Comparison of ENCODE assay signal across 15 cellular contexts in the genomic region with DNA sequence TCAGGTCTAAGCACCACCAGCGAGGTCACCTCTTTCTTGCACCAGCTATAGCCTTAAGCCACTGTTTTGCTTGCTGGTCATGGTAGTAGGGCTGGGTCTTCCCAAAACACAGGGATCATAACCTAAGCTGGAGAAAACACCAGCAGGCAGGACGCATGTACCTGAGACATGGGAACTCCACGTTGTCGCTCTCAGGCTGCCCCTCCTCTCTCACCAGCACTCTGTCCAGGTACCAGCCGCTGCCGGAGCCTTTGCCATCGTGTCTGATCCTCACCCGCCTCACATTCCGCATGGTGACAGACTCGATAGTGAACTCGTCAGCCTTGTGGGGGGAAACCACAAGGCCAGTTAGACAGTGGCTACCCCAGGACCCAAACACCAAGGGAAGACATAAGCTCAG.
A peak's percentile ranks its signal among the peaks of the same experiment; 100 is the strongest.
DNase-seq lines count a peak whose midpoint lies in the region; ATAC-seq and TF ChIP-seq lines count a peak whose summit lies in the region.
"Had no signal": no experiment of that assay in that cellular context is flagged by ENCODE, and none has a peak within 500 bp of the region (broad histone marks: within the 10 kb centered on the region; RNA-seq: fewer than 3 reads in every experiment).

No MANE protein-coding gene starts in this region.

- peaks cover 2% of the 10 kb centered on the region for H3K36me3 Mint-ChIP-seq in endodermal cell (ENCODE audit: low read depth)
- H3K36me3 Mint-ChIP-seq: CD4-positive, alpha-beta memory T cell had no signal

- no peak for TF ChIP-seq CTCF in endodermal cell (conservative IDR thresholded peaks at IDR 0.05)
- no peak for TF ChIP-seq CTCF in GM13976 (IDR thresholded peaks at IDR 0.05; ENCODE audit: borderline replicate concordance, control extremely low read depth, extremely low read depth, insufficient read depth, missing control alignments)

- peaks cover 18% of the 10 kb centered on the region for H3K9me3 Mint-ChIP-seq in endodermal cell

- no peaks in the 10 kb centered on the region for H4K20me1 ChIP-seq in Karpas-422 (ENCODE audit: insufficient read depth, low read depth, low read length)

- no peak overlapping the region for H3K27ac Mint-ChIP-seq in endodermal cell
- H3K27ac Mint-ChIP-seq: CD4-positive, alpha-beta memory T cell had no signal

- H3K27me3 ChIP-seq in endodermal cell (ENCODE audit: control insufficient read depth, insufficient read depth, low read length, poor library complexity, severe bottlenecking) (peaks cover 7% of the 10 kb centered on the region), Karpas-422 (ENCODE audit: low read length) (peaks cover 6% of the 10 kb centered on the region; the same call in 1 of the 2 replicates)

- DNase-seq in endodermal cell = peak; percentile 29
- peak; percentile 27 for DNase-seq in islet precursor cell
- peak; percentile 7 for DNase-seq in mucosa of gallbladder (ENCODE audit: low spot score)
- DNase-seq in Karpas-422 = no peak
- DNase-seq in GM13976 (ENCODE audit: low spot score) = no peak
- DNase-seq: C1 segment of cervical spinal cord; Calu3; CD4-positive, alpha-beta memory T cell; COR-L47; DMS53; DMS79 treated with DMSO at 0.1 percent for 48 hours; GF-D8; GOT3 had no signal

- in situ Hi-C loops in GM13976 (cut with MboI; ENCODE audit: low sequenced_read_pairs, unreplicated experiment) = no loop called here

- H3K36me3 ChIP-seq in endodermal cell (ENCODE audit: control insufficient read depth, insufficient read depth, low read length) = no peaks in the 10 kb centered on the region
- no peaks in the 10 kb centered on the region for H3K36me3 ChIP-seq in Karpas-422 (ENCODE audit: insufficient read depth, low read length)
- H3K36me3 ChIP-seq: HAP-1 had no signal

- no peak overlapping the region for H3K4me2 ChIP-seq in Karpas-422 (ENCODE audit: low read depth, low read length, poor library complexity, severe bottlenecking)

- H3K27ac ChIP-seq in endodermal cell (ENCODE audit: low read depth, low read length) = no peak overlapping the region
- H3K27ac ChIP-seq in Karpas-422 (ENCODE audit: low read length) = no peak overlapping the region

- H3K9me3 ChIP-seq in endodermal cell (ENCODE audit: control insufficient read depth, low read length) (peaks cover 13% of the 10 kb centered on the region), Karpas-422 (ENCODE audit: low read length) (no peaks in the 10 kb centered on the region)
- H3K9me3 ChIP-seq: HAP-1 had no signal

- H3K4me3 ChIP-seq in endodermal cell (ENCODE audit: low read length) (no peak overlapping the region), Karpas-422 (ENCODE audit: low read length) (no peak overlapping the region)
- H3K4me3 ChIP-seq: HAP-1 had no signal

- H3K27me3 Mint-ChIP-seq in endodermal cell (ENCODE audit: insufficient read depth) = peaks cover 2% of the 10 kb centered on the region

- peaks cover 2% of the 10 kb centered on the region for H3K4me1 ChIP-seq in endodermal cell (ENCODE audit: control insufficient read depth, insufficient read depth, low read length)
- no peaks in the 10 kb centered on the region for H3K4me1 ChIP-seq in Karpas-422 (ENCODE audit: low read length)
- H3K4me1 ChIP-seq: HAP-1 had no signal

- H3K4me1 Mint-ChIP-seq in endodermal cell = peaks cover 13% of the 10 kb centered on the region
- H3K4me1 Mint-ChIP-seq: CD4-positive, alpha-beta memory T cell had no signal

- H3K9ac ChIP-seq in endodermal cell (ENCODE audit: extremely low read depth, low read length, poor library complexity, severe bottlenecking) (no peak overlapping the region), Karpas-422 (ENCODE audit: low read length) (no peak overlapping the region)

- H3K9me2 ChIP-seq in Karpas-422 (replicated peaks; ENCODE audit: insufficient read depth, low read length) = no peaks in the 10 kb centered on the region

- WGBS in endodermal cell (ENCODE audit: insufficient coverage in 1 of 2, insufficient read length in 1 of 2), 2 experiments = 93 to 94% methylated on average over 4 to 11 of the region's 11 CpGs

- ATAC-seq in GM18498 (IDR thresholded peaks at IDR 0.05; ENCODE audit: unreplicated experiment) = no peak

- no peak overlapping the region for H3K4me3 Mint-ChIP-seq in endodermal cell
- H3K4me3 Mint-ChIP-seq: CD4-positive, alpha-beta memory T cell had no signal

- H3K79me2 ChIP-seq in Karpas-422 (ENCODE audit: low read length) = no peaks in the 10 kb centered on the region

- H2AFZ ChIP-seq in Karpas-422 (ENCODE audit: low read length) = no peak overlapping the region

Comparison
In these comparisons a context has a peak if more than half of its experiments do, and no peak if none do; other contexts are left out.
1. DNase-seq: peak in endodermal cell (single experiment), islet precursor cell (single experiment) and mucosa of gallbladder (single experiment); none in Karpas-422 (single experiment) and GM13976 (single experiment).